8 cellular contexts compared by ENCODE assay signal in the genomic region with DNA sequence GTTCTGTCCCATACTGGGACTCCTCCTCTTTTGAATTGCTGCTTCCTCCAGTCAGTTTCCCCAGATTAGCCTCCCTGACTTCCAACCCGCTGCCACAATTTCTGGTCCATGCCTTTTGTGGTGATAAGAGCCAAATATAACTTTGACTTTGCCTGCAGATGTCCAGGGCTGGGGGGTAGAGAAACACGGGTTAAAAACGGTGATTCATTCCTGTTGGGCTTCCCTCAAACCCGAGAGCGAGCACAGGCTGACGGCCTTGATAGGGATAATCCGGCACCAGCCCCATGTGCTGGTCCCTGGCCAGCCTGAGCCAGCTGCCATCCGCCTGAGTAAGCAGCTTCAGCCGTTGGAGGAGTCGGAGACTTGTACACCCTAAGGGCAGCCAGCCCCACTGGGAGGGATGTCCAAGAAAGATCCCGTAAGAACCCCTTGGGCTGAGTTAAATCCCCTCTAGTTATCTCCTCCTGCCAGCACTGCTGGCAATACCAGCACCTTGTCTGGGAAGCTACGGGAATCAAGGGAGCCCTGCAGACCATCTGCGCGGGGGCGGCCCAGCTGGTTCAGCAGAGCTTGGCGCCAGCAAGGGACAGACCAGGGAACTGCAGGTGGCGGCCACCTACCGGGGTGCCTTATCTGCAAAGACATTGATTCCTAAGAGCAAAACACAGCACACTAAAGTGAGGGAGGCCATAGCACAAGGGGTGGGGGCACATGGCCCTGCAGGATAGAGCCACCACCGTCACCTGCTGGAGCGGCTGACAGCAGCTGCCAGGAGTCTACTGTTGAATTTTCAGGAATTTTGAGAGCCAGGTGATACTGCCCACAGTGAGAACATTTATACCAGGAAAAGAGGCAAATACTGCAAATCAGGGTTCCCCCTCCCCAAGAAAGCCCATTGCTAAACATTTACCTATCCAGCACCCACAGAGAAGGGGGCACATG. TPM values are rescaled to one million over a fixed set of nuclear protein-coding genes. Genes with fewer than 3 reads are reported as not detected.
DNase-seq lines count a peak whose midpoint lies in the region; ATAC-seq, FAIRE-seq and TF ChIP-seq lines count a peak whose summit lies in the region.

No MANE protein-coding gene starts in this region.

- no peaks in the 10 kb centered on the region for H3K36me3 ChIP-seq in GM23248 (ENCODE audit: low read depth)
- peaks cover 1% of the 10 kb centered on the region for H3K36me3 ChIP-seq in bronchial epithelial cell (ENCODE audit: control insufficient read depth, insufficient read depth, low read length)

- no peak for FAIRE-seq in bronchial epithelial cell (lab: Jason Lieb, UNC)

- peaks cover 0 to 6% of the 10 kb centered on the region in 2 donors for H3K27me3 Mint-ChIP-seq in stimulated activated naive B cell treated with anti-CD40 and anti-IgM and Interleukin-4, amounts not matched to agents 10 μg/mL and 1 μg/mL and 100 μg/mL, for 72 hours

- peak; percentile 53 to 56 for ATAC-seq in stimulated activated naive B cell treated with anti-CD40 and anti-IgM and Interleukin-4, amounts not matched to agents 10 μg/mL and 1 μg/mL and 100 μg/mL, for 72 hours (replicated peaks)
- no peak for ATAC-seq in GM21529 (IDR thresholded peaks at IDR 0.05; ENCODE audit: unreplicated experiment)

- H3K9ac ChIP-seq in GM23248 = peak overlapping the region; percentile 55

- H3K36me3 Mint-ChIP-seq in stimulated activated naive B cell treated with anti-CD40 and anti-IgM and Interleukin-4, amounts not matched to agents 10 μg/mL and 1 μg/mL and 100 μg/mL, for 72 hours = no peaks in the 10 kb centered on the region

- H3K27ac Mint-ChIP-seq in stimulated activated naive B cell treated with anti-CD40 and anti-IgM and Interleukin-4, amounts not matched to agents 10 μg/mL and 1 μg/mL and 100 μg/mL, for 72 hours = peak overlapping the region; percentile 82

- H3K4me3 Mint-ChIP-seq in stimulated activated naive B cell treated with anti-CD40 and anti-IgM and Interleukin-4, amounts not matched to agents 10 μg/mL and 1 μg/mL and 100 μg/mL, for 72 hours = peak overlapping the region; percentile 40 to 60

- peak overlapping the region; percentile 41 for H3K4me2 ChIP-seq in GM23248 (ENCODE audit: unreplicated experiment)

- H3K4me3 ChIP-seq in AG09309 (ENCODE audit: control insufficient read depth, low read depth, low read length) (no peak overlapping the region), GM23248 (no peak overlapping the region), bronchial epithelial cell (ENCODE audit: low read depth, low read length) (no peak overlapping the region)

- H3K9me3 ChIP-seq in GM23248 (ENCODE audit: low read depth) = no peaks in the 10 kb centered on the region

- peaks cover 17% of the 10 kb centered on the region for H3K4me1 ChIP-seq in GM23248 (ENCODE audit: insufficient read depth)

- H3F3A ChIP-seq in GM23248 (ENCODE audit: insufficient read depth) = peaks cover 14% of the 10 kb centered on the region

- H3K27ac ChIP-seq in GM23248 = peak overlapping the region; percentile 69

- H2AFZ ChIP-seq in GM23248 = no peak overlapping the region

- no peaks in the 10 kb centered on the region for H3K9me2 ChIP-seq in GM23248 (ENCODE audit: insufficient read depth)

- no peaks in the 10 kb centered on the region for H3K9me3 Mint-ChIP-seq in stimulated activated naive B cell treated with anti-CD40 and anti-IgM and Interleukin-4, amounts not matched to agents 10 μg/mL and 1 μg/mL and 100 μg/mL, for 72 hours

- TF ChIP-seq CTCF in AG09309 (IDR thresholded peaks at IDR 0.05; ENCODE audit: control insufficient read depth, insufficient read depth, low read depth, low read length, missing control alignments) = peak; percentile 55
- TF ChIP-seq CTCF in bronchial epithelial cell (IDR thresholded peaks at IDR 0.05; ENCODE audit: insufficient read depth, low read length, severe bottlenecking) = peak; percentile 60

- in situ Hi-C loops in GM23248 (cut with MboI) = loop anchor here (10.0 kb wide), 1 partner anchor 100 kb away; no protein-coding TSS in a partner anchor

- H3K4me1 Mint-ChIP-seq in stimulated activated naive B cell treated with anti-CD40 and anti-IgM and Interleukin-4, amounts not matched to agents 10 μg/mL and 1 μg/mL and 100 μg/mL, for 72 hours = peaks cover 62 to 75% of the 10 kb centered on the region in 2 donors

- no peaks in the 10 kb centered on the region for H3K27me3 ChIP-seq in GM23248 (replicated peaks; ENCODE audit: insufficient read depth)
- no peaks in the 10 kb centered on the region for H3K27me3 ChIP-seq in bronchial epithelial cell (ENCODE audit: control insufficient read depth, insufficient read depth, low read length)

- no peaks in the 10 kb centered on the region for H4K20me1 ChIP-seq in GM23248 (ENCODE audit: insufficient read depth)

- DNase-seq in AG09309 (ENCODE audit: low read depth) (peak; percentile 90), GM23248 (peak; percentile 99), NCI-H82 treated with DMSO at 0.1 percent for 48 hours (lab: John Stamatoyannopoulos, UW; ENCODE audit: unreplicated experiment) (peak; percentile 80), bronchial epithelial cell (ENCODE audit: low read depth) (peak; percentile 92), kidney tubule cell (ENCODE audit: low spot score) (peak; percentile 85), NCI-H1048 (lab: John Stamatoyannopoulos, UW) (no peak)
- DNase-seq in stimulated activated naive B cell treated with anti-CD40 and anti-IgM and Interleukin-4, amounts not matched to agents 10 μg/mL and 1 μg/mL and 100 μg/mL, for 72 hours = no peak

- WGBS in GM23248 (ENCODE audit: low coverage in 1 of 2, low lambda C conversion rate in 2 of 2, missing lambda C conversion rate in 2 of 2), 2 experiments = 29 to 30% methylated on average over 20 of the region's 20 CpGs

- H3K79me2 ChIP-seq in GM23248 (ENCODE audit: insufficient read depth) = no peaks in the 10 kb centered on the region

RNA-seq across cellular contexts. Expression of a gene that starts 18.1 kb away (rescaled TPM):
- 25.8 and 27.6 TPM in 2 replicates for total RNA-seq in GM23248 (2014; rRNA removed; shearing (Covaris generic))
- polyA plus RNA-seq in GM23248 (2016; fragmentation: Nextera tagmentation; extraction: Ambion mirVana) = 5.3 and 5.6 TPM in 2 replicates
- 0.79 and 6.3 TPM in 2 replicates for total RNA-seq in bronchial epithelial cell

RNA-seq across cellular contexts. Expression of a gene that starts 46.8 kb away (rescaled TPM):
- 22.9 and 28.7 TPM in 2 replicates for total RNA-seq in GM23248 (2014; rRNA removed; shearing (Covaris generic))
- polyA plus RNA-seq in GM23248 (2016; fragmentation: Nextera tagmentation; extraction: Ambion mirVana) = 13.0 and 13.1 TPM in 2 replicates
- 15.0 and 19.8 TPM in 2 replicates for total RNA-seq in bronchial epithelial cell

RNA-seq across cellular contexts. Expression of a gene that starts 54.5 kb away (rescaled TPM):
- total RNA-seq in GM23248 (2014; rRNA removed; shearing (Covaris generic)) = 138 and 154 TPM in 2 replicates
- polyA plus RNA-seq in GM23248 (2016; fragmentation: Nextera tagmentation; extraction: Ambion mirVana) = 103 and 105 TPM in 2 replicates
- total RNA-seq in bronchial epithelial cell = 95.0 and 215 TPM in 2 replicates

Comparison
In these comparisons a context has a peak if more than half of its experiments do, and no peak if none do; other contexts are left out.
1. DNase-seq: peak in AG09309 (single experiment), GM23248 (single experiment), NCI-H82 treated with DMSO at 0.1 percent for 48 hours (single experiment), bronchial epithelial cell (single experiment) and kidney tubule cell (single experiment); none in stimulated activated naive B cell treated with anti-CD40 and anti-IgM and Interleukin-4, amounts not matched to agents 10 μg/mL and 1 μg/mL and 100 μg/mL, for 72 hours (single experiment) and NCI-H1048 (single experiment).